In the genomic region with DNA sequence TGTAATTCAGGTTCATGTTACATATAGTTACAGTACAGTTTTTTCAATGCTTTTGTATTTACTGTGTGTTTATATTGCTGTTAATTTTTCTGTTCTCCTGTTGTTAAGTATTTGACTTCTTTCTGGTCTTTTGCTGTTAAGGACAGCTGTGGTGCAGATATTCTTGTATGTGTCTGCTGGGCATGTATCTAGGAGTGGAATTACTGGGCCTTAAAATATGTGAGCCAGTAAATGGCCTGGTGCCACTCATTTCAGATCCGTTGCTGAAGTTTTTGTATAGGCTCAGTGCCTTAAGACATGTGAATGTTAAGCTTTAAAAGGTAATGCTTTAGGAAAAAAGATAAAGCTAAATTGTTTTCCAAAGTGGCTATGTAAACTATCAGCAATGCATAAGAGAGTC, we compare ENCODE assay signal across 21 cellular contexts.
"Had no signal": no experiment of that assay in that cellular context is flagged by ENCODE, and none has a peak within 500 bp of the region (broad histone marks: within the 10 kb centered on the region; RNA-seq: fewer than 3 reads in every experiment).

No MANE protein-coding gene starts in this region.

- H3K4me1 Mint-ChIP-seq: stimulated activated naive B cell treated with anti-CD40 and anti-IgM and Interleukin-4, amounts not matched to agents 10 μg/mL and 1 μg/mL and 100 μg/mL, for 72 hours; stimulated activated naive CD8-positive, alpha-beta T cell treated with anti-CD3 and anti-CD28 coated beads, Interleukin-15, amount 100 ng/mL, for 72 hours had no signal

- ATAC-seq: effector memory CD8-positive, alpha-beta T cell; foreskin keratinocyte; left colon; left ventricle myocardium superior; naive thymus-derived CD8-positive, alpha-beta T cell; stimulated activated naive B cell treated with anti-CD40 and anti-IgM and Interleukin-4, amounts not matched to agents 10 μg/mL and 1 μg/mL and 100 μg/mL, for 72 hours; stimulated activated naive CD8-positive, alpha-beta T cell treated with anti-CD3 and anti-CD28 coated beads, Interleukin-15, amount 100 ng/mL, for 72 hours had no signal

- H3K36me3 ChIP-seq: ovary had no signal

- H3K27ac ChIP-seq: epithelial cell of prostate, esophagus squamous epithelium, foreskin keratinocyte, neutrophil, ovary, right atrium auricular region, thoracic aorta, transverse colon had no signal

- H3K27me3 ChIP-seq: esophagus squamous epithelium, foreskin keratinocyte, neutrophil, ovary, right atrium auricular region, transverse colon had no signal

- DNase-seq: effector memory CD8-positive, alpha-beta T cell; esophagus squamous epithelium; foreskin keratinocyte; left colon; left ventricle myocardium superior; mesenchymal stem cell; naive thymus-derived CD8-positive, alpha-beta T cell; ovary; stimulated activated CD4-positive, alpha-beta T cell treated with anti-CD3 and anti-CD28 coated beads, Interleukin-15, amount 100 ng/mL, for 24 hours; stimulated activated CD4-positive, alpha-beta T cell treated with anti-CD3 and anti-CD28 coated beads, Interleukin-1b, Interleukin-23, amount 100 ng/mL, for 48 hours; stimulated activated CD4-positive, alpha-beta T cell treated with anti-CD3 and anti-CD28 coated beads, Interleukin-4, amount 100 ng/mL, for 4 hours; stimulated activated naive B cell treated with anti-CD40 and anti-IgM and Interleukin-4, amounts not matched to agents 10 μg/mL and 1 μg/mL and 100 μg/mL, for 72 hours; stimulated activated naive CD8-positive, alpha-beta T cell treated with anti-CD3 and anti-CD28 coated beads, Interleukin-15, amount 100 ng/mL, for 72 hours; substantia nigra; transverse colon had no signal

- H3K9me3 ChIP-seq: esophagus squamous epithelium, neutrophil, ovary, transverse colon had no signal

- H3K27ac Mint-ChIP-seq: dendritic cell treated with granulocyte-macrophage colony-stimulating factor and Interleukin-4, amounts not matched to agents 40 ng/mL and 50 ng/mL, for 4 days; effector memory CD8-positive, alpha-beta T cell; naive thymus-derived CD8-positive, alpha-beta T cell; stimulated activated naive B cell treated with anti-CD40 and anti-IgM and Interleukin-4, amounts not matched to agents 10 μg/mL and 1 μg/mL and 100 μg/mL, for 72 hours; stimulated activated naive CD8-positive, alpha-beta T cell treated with anti-CD3 and anti-CD28 coated beads, Interleukin-15, amount 100 ng/mL, for 72 hours had no signal

- H3K4me3 Mint-ChIP-seq: dendritic cell treated with granulocyte-macrophage colony-stimulating factor and Interleukin-4, amounts not matched to agents 40 ng/mL and 50 ng/mL, for 4 days; effector memory CD8-positive, alpha-beta T cell; naive thymus-derived CD8-positive, alpha-beta T cell; stimulated activated naive B cell treated with anti-CD40 and anti-IgM and Interleukin-4, amounts not matched to agents 10 μg/mL and 1 μg/mL and 100 μg/mL, for 72 hours; stimulated activated naive CD8-positive, alpha-beta T cell treated with anti-CD3 and anti-CD28 coated beads, Interleukin-15, amount 100 ng/mL, for 72 hours had no signal

- H3K4me1 ChIP-seq: esophagus squamous epithelium, foreskin keratinocyte, right atrium auricular region, transverse colon had no signal

- H3K27me3 Mint-ChIP-seq: dendritic cell treated with granulocyte-macrophage colony-stimulating factor and Interleukin-4, amounts not matched to agents 40 ng/mL and 50 ng/mL, for 4 days; effector memory CD8-positive, alpha-beta T cell; naive thymus-derived CD8-positive, alpha-beta T cell; stimulated activated naive B cell treated with anti-CD40 and anti-IgM and Interleukin-4, amounts not matched to agents 10 μg/mL and 1 μg/mL and 100 μg/mL, for 72 hours; stimulated activated naive CD8-positive, alpha-beta T cell treated with anti-CD3 and anti-CD28 coated beads, Interleukin-15, amount 100 ng/mL, for 72 hours had no signal

- H3K4me3 ChIP-seq: esophagus squamous epithelium, lung, ovary, right atrium auricular region, thoracic aorta, transverse colon had no signal
